Comparison of ENCODE assay signal across 22 cellular contexts in the genomic region with DNA sequence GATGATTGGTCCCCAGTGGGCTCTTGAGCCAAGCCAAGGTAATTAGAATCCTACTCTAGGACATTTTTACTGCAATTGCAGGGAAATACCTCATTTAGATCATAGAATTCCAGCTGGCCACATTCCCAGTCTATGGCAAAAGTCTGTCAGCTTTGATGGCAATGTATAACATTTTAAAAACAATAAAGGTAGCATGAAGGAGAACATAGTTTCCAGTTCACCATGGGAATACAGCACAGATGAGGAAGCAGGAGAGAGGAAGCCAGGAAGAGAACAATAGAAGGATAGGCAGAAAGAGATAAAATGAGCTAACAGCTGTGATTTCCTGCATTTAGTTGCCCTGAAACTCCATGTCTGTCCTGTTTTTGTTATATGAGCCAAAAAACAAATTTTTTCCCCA.
"Had no signal": no experiment of that assay in that cellular context is flagged by ENCODE, and none has a peak within 500 bp of the region (broad histone marks: within the 10 kb centered on the region; RNA-seq: fewer than 3 reads in every experiment).

No MANE protein-coding gene starts in this region.

- H3K4me3 ChIP-seq: neural progenitor cell, ovary, psoas muscle, right lobe of liver, sigmoid colon, stomach, thoracic aorta, thyroid gland, tibial nerve, upper lobe of left lung, vagina had no signal

- H3K36me3 ChIP-seq: neural progenitor cell, ovary, right lobe of liver, sigmoid colon, stomach, thoracic aorta, thyroid gland, tibial nerve, upper lobe of left lung, vagina had no signal

- H3K9me3 ChIP-seq: ovary, psoas muscle, right lobe of liver, sigmoid colon, stomach, thoracic aorta, thyroid gland, tibial nerve, upper lobe of left lung, vagina had no signal

- H3K27me3 ChIP-seq: neural progenitor cell, ovary, right lobe of liver, sigmoid colon, stomach, thyroid gland, tibial nerve, upper lobe of left lung, vagina had no signal

- DNase-seq: occipital lobe; ovary; posterior cingulate gyrus; psoas muscle; right cardiac atrium; right lobe of liver; sigmoid colon; small intestine; stimulated activated CD4-positive, alpha-beta T cell treated with anti-CD3 and anti-CD28 coated beads, Interleukin-15, amount 100 ng/mL, for 24 hours; stimulated activated CD4-positive, alpha-beta T cell treated with anti-CD3 and anti-CD28 coated beads, Interleukin-2, amount 100 ng/mL, for 24 hours; stimulated activated CD4-positive, alpha-beta T cell treated with anti-CD3 and anti-CD28 coated beads, Interleukin-2, amount 100 ng/mL, for 48 hours; stimulated activated CD4-positive, alpha-beta T cell treated with anti-CD3 and anti-CD28 coated beads, Interleukin-4, amount 100 ng/mL, for 24 hours; stimulated activated naive B cell treated with anti-CD40 and anti-IgM and Interleukin-4, amounts not matched to agents 10 μg/mL and 1 μg/mL and 100 μg/mL, for 72 hours; stimulated activated naive CD4-positive, alpha-beta T cell treated with Interleukin-2 at 50 U/mL for 16 hours; stomach; thyroid gland; trophoblast cell; upper lobe of left lung had no signal
